Comparison of ENCODE assay signal across 8 cellular contexts in genomic region chr14:103880334-103880985, GRCh38. TPM values are rescaled to one million over a fixed set of nuclear protein-coding genes. Genes with fewer than 3 reads are reported as not detected.
DNase-seq lines count a peak whose midpoint lies in the region; ATAC-seq, FAIRE-seq and TF ChIP-seq lines count a peak whose summit lies in the region.

No MANE protein-coding gene starts in this region.

- H3K27ac ChIP-seq in layer of hippocampus (ENCODE audit: low read depth, low read length), result peak overlapping the region; percentile 32

- H3K27ac Mint-ChIP-seq in Caco-2 (ENCODE audit: unreplicated experiment), result peak overlapping the region; percentile 72
- H3K27ac Mint-ChIP-seq in stimulated activated naive CD8-positive, alpha-beta T cell treated with anti-CD3 and anti-CD28 coated beads, Interleukin-15, amount 100 ng/mL, for 72 hours, result no peak overlapping the region

- no peaks in the 10 kb centered on the region for H3K27me3 Mint-ChIP-seq in Caco-2 (ENCODE audit: insufficient read depth, unreplicated experiment)
- H3K27me3 Mint-ChIP-seq in stimulated activated naive CD8-positive, alpha-beta T cell treated with anti-CD3 and anti-CD28 coated beads, Interleukin-15, amount 100 ng/mL, for 72 hours, result peaks cover 12% of the 10 kb centered on the region

- no peak for TF ChIP-seq CTCF in Caco-2 (IDR thresholded peaks at IDR 0.05; ENCODE audit: insufficient read depth in 1 of 2, low read depth in 1 of 2, low read length in 1 of 2, severe bottlenecking in 1 of 2, unreplicated experiment in 1 of 2)

- no peak overlapping the region for H3K4me3 ChIP-seq in Caco-2 (ENCODE audit: low read depth, low read length)

- no peaks in the 10 kb centered on the region for H3K27me3 ChIP-seq in Caco-2 (replicated peaks; ENCODE audit: control insufficient read depth, insufficient read depth, low read length)
- no peaks in the 10 kb centered on the region for H3K27me3 ChIP-seq in layer of hippocampus (ENCODE audit: control insufficient read depth, insufficient read depth, low read length)

- intact Hi-C loops in Caco-2 (cut with micrococcal nuclease; ENCODE audit: unreplicated experiment), result loop anchor here (2.0 kb wide), 1 partner anchor 34 kb away; the partner anchor contains the start of gene PPP1R13B

- DNase-seq in Caco-2 (no peak), NCI-H1105 treated with DMSO at 0.1 percent for 48 hours (lab: John Stamatoyannopoulos, UW) (peak; percentile 34), brain pericyte (ENCODE audit: low read depth, low spot score) (peak; percentile 29), HTR-8/SVneo (ENCODE audit: insufficient read length, low spot score) (no peak), occipital lobe (lab: John Stamatoyannopoulos, UW) (no peak)
- peak in 1 of 2 donors; percentile 29 for DNase-seq in stimulated activated naive CD8-positive, alpha-beta T cell treated with anti-CD3 and anti-CD28 coated beads, Interleukin-15, amount 100 ng/mL, for 72 hours

- peak; percentile 53 for ATAC-seq in stimulated activated naive CD8-positive, alpha-beta T cell treated with anti-CD3 and anti-CD28 coated beads, Interleukin-15, amount 100 ng/mL, for 72 hours
- ATAC-seq in HG03159 (IDR thresholded peaks at IDR 0.05; ENCODE audit: unreplicated experiment), result no peak

- FAIRE-seq in HTR-8/SVneo (lab: Jason Lieb, UNC), result no peak

- peaks cover 7% of the 10 kb centered on the region for H3K4me1 Mint-ChIP-seq in Caco-2 (ENCODE audit: low read depth, unreplicated experiment)
- peaks cover 34% of the 10 kb centered on the region for H3K4me1 Mint-ChIP-seq in stimulated activated naive CD8-positive, alpha-beta T cell treated with anti-CD3 and anti-CD28 coated beads, Interleukin-15, amount 100 ng/mL, for 72 hours

- H3K9me3 ChIP-seq in Caco-2, result no peaks in the 10 kb centered on the region

- no TSS peak for BruUV-seq in Caco-2 (replicated peaks; lab: Mats Ljungman, UMichigan)

- CTCF ChIA-PET in Caco-2 (lab: Charles Lee), result interaction anchor here (0.6 to 1.4 kb wide), 3 partner anchors 26 to 197 kb away, joined by 4 to 7 read pairs (median 5); no protein-coding TSS in a partner anchor

- H3K4me1 ChIP-seq in Caco-2, result peaks cover 20% of the 10 kb centered on the region

- H3K36me3 Mint-ChIP-seq in Caco-2 (ENCODE audit: insufficient read depth, unreplicated experiment), result no peaks in the 10 kb centered on the region

- H3K36me3 ChIP-seq in Caco-2 (ENCODE audit: control insufficient read depth, insufficient read depth, low read length), result no peaks in the 10 kb centered on the region

- POLR2A ChIA-PET in Caco-2 (lab: Charles Lee), result interaction anchor here (0.5 to 0.6 kb wide), 2 partner anchors 55 to 68 kb away, joined by 3 to 4 read pairs; no protein-coding TSS in a partner anchor

- no peaks in the 10 kb centered on the region for H3K9me3 Mint-ChIP-seq in Caco-2 (ENCODE audit: unreplicated experiment)
- H3K9me3 Mint-ChIP-seq in stimulated activated naive CD8-positive, alpha-beta T cell treated with anti-CD3 and anti-CD28 coated beads, Interleukin-15, amount 100 ng/mL, for 72 hours, result peaks cover 0 to under 1% of the 10 kb centered on the region in 2 donors

- peak overlapping the region; percentile 48 for H3K4me3 Mint-ChIP-seq in Caco-2 (ENCODE audit: unreplicated experiment)
- peak overlapping the region; percentile 68 to 72 for H3K4me3 Mint-ChIP-seq in stimulated activated naive CD8-positive, alpha-beta T cell treated with anti-CD3 and anti-CD28 coated beads, Interleukin-15, amount 100 ng/mL, for 72 hours

RNA-seq across cellular contexts. Expression of gene PPP1R13B, which starts 33.1 kb away (rescaled TPM):
- total RNA-seq in Caco-2 (2022), result 15.8 and 16.7 TPM in 2 replicates
- total RNA-seq in occipital lobe, result 15.8 TPM

RNA-seq across cellular contexts. Expression of gene TDRD9, which starts 47.8 kb away (rescaled TPM):
- total RNA-seq in Caco-2 (2022), result not detected in 2 replicates
- 1.2 TPM for total RNA-seq in occipital lobe

Comparison
In these comparisons a context has a peak if more than half of its experiments do, and no peak if none do; other contexts are left out.
1. DNase-seq: peak in NCI-H1105 treated with DMSO at 0.1 percent for 48 hours (single experiment) and brain pericyte (single experiment); none in Caco-2 (0 of 2), HTR-8/SVneo (single experiment) and occipital lobe (single experiment).